Comparison of ENCODE assay signal across 1 cellular context in the genomic region with DNA sequence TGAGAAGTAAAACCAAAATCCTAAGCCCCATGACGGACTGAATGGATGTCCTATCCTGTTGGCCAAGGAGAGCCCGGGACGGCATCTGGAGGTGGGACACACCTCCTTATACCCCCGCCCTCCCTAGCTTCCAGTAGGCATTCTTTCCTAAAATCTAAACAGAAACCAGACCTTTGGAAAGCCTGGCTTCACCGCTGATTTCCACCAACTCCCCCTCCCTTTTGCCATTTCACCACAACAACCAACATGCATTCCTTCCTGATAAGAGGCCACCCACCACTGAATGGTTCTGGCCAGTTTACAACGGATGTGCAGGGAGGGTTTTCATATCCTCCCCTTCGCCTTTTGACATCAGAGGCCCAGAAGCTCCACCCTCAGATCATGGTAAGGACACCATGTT.
TF ChIP-seq lines count a peak whose summit lies in the region.

No MANE protein-coding gene starts in this region.

TF ChIP-seq in GM23338, 12 proteins besides CTCF, POLR2A, EP300 and RAD21 (continued from another document):
- TF ChIP-seq, protein P1, sequence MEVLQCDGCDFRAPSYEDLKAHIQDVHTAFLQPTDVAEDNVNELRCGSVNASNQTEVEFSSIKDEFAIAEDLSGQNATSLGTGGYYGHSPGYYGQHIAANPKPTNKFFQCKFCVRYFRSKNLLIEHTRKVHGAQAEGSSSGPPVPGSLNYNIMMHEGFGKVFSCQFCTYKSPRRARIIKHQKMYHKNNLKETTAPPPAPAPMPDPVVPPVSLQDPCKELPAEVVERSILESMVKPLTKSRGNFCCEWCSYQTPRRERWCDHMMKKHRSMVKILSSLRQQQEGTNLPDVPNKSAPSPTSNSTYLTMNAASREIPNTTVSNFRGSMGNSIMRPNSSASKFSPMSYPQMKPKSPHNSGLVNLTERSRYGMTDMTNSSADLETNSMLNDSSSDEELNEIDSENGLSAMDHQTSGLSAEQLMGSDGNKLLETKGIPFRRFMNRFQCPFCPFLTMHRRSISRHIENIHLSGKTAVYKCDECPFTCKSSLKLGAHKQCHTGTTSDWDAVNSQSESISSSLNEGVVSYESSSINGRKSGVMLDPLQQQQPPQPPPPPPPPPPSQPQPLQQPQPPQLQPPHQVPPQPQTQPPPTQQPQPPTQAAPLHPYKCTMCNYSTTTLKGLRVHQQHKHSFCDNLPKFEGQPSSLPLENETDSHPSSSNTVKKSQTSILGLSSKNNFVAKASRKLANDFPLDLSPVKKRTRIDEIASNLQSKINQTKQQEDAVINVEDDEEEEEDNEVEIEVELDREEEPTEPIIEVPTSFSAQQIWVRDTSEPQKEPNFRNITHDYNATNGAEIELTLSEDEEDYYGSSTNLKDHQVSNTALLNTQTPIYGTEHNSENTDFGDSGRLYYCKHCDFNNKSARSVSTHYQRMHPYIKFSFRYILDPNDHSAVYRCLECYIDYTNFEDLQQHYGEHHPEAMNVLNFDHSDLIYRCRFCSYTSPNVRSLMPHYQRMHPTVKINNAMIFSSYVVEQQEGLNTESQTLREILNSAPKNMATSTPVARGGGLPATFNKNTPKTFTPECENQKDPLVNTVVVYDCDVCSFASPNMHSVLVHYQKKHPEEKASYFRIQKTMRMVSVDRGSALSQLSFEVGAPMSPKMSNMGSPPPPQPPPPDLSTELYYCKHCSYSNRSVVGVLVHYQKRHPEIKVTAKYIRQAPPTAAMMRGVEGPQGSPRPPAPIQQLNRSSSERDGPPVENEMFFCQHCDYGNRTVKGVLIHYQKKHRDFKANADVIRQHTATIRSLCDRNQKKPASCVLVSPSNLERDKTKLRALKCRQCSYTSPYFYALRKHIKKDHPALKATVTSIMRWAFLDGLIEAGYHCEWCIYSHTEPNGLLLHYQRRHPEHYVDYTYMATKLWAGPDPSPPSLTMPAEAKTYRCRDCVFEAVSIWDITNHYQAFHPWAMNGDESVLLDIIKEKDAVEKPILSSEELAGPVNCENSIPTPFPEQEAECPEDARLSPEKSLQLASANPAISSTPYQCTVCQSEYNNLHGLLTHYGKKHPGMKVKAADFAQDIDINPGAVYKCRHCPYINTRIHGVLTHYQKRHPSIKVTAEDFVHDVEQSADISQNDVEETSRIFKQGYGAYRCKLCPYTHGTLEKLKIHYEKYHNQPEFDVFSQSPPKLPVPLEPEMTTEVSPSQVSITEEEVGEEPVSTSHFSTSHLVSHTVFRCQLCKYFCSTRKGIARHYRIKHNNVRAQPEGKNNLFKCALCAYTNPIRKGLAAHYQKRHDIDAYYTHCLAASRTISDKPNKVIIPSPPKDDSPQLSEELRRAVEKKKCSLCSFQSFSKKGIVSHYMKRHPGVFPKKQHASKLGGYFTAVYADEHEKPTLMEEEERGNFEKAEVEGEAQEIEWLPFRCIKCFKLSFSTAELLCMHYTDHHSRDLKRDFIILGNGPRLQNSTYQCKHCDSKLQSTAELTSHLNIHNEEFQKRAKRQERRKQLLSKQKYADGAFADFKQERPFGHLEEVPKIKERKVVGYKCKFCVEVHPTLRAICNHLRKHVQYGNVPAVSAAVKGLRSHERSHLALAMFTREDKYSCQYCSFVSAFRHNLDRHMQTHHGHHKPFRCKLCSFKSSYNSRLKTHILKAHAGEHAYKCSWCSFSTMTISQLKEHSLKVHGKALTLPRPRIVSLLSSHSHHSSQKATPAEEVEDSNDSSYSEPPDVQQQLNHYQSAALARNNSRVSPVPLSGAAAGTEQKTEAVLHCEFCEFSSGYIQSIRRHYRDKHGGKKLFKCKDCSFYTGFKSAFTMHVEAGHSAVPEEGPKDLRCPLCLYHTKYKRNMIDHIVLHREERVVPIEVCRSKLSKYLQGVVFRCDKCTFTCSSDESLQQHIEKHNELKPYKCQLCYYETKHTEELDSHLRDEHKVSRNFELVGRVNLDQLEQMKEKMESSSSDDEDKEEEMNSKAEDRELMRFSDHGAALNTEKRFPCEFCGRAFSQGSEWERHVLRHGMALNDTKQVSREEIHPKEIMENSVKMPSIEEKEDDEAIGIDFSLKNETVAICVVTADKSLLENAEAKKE (CRISPR knock-in tag; IDR thresholded peaks at IDR 0.05), result no peak
- no peak for TF ChIP-seq JUNB (IDR thresholded peaks at IDR 0.05; ENCODE audit: unreplicated experiment)
TF ChIP-seq in GM23338: peak in this region for 0.
